Comparison of ENCODE assay signal across 2 cellular contexts in genomic region chr12:124689585-124689984, GRCh38.
TF ChIP-seq lines count a peak whose summit lies in the region.

No MANE protein-coding gene starts in this region.

TF ChIP-seq in HCT116, 20 proteins besides CTCF, POLR2A, EP300 and RAD21:
- TF ChIP-seq POLR2AphosphoS5 (IDR thresholded peaks at IDR 0.05; ENCODE audit: low read depth, low read length) (no peak), ZNF274 (IDR thresholded peaks at IDR 0.05; ENCODE audit: low read depth, low read length) (no peak), SRF (IDR thresholded peaks at IDR 0.05; ENCODE audit: low read depth) (no peak), EZH2phosphoT487 (IDR thresholded peaks at IDR 0.05; ENCODE audit: borderline replicate concordance) (no peak), ELF1 (IDR thresholded peaks at IDR 0.05; ENCODE audit: borderline replicate concordance, low read depth) (no peak), REST (IDR thresholded peaks at IDR 0.05; ENCODE audit: low read depth) (no peak)

TF ChIP-seq in K562, 482 proteins besides CTCF, POLR2A, EP300 and RAD21:
- TF ChIP-seq RFX1 (IDR thresholded peaks at IDR 0.05): 0 out of 2 replicates have a peak, but pooled peaks have one; percentile 14
- no peak for TF ChIP-seq ZNF668 (CRISPR knock-in tag; IDR thresholded peaks at IDR 0.05)
- no peak for TF ChIP-seq MAFF (IDR thresholded peaks at IDR 0.05; ENCODE audit: low read length)
- TF ChIP-seq AFF1 (IDR thresholded peaks at IDR 0.05; ENCODE audit: low read depth in 1 of 2, partially characterized antibody in 2 of 2): no peak
- TF ChIP-seq USF1 (CRISPR knock-in tag; IDR thresholded peaks at IDR 0.05): peak; percentile 61
